2 cellular contexts compared by ENCODE assay signal in the genomic region with DNA sequence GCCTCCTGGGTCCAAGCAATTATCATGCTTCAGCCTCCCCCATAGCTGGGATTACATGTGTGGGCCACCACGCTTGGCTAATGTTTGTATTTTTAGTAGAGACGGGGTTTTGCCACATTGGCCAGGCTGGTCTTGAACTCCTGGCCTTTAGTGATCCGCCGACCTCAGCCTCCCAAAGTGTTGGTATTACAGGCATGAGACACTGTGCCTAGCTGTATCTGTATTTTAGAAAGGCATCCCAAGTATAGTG.
TF ChIP-seq lines count a peak whose summit lies in the region.

No MANE protein-coding gene starts in this region.

TF ChIP-seq in SK-N-SH, 30 proteins besides CTCF, POLR2A, EP300 and RAD21 (continued from another document):
- TF ChIP-seq, protein P1, sequence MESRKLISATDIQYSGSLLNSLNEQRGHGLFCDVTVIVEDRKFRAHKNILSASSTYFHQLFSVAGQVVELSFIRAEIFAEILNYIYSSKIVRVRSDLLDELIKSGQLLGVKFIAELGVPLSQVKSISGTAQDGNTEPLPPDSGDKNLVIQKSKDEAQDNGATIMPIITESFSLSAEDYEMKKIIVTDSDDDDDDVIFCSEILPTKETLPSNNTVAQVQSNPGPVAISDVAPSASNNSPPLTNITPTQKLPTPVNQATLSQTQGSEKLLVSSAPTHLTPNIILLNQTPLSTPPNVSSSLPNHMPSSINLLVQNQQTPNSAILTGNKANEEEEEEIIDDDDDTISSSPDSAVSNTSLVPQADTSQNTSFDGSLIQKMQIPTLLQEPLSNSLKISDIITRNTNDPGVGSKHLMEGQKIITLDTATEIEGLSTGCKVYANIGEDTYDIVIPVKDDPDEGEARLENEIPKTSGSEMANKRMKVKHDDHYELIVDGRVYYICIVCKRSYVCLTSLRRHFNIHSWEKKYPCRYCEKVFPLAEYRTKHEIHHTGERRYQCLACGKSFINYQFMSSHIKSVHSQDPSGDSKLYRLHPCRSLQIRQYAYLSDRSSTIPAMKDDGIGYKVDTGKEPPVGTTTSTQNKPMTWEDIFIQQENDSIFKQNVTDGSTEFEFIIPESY (IDR thresholded peaks at IDR 0.05; ENCODE audit: borderline replicate concordance, low read depth): no peak
- TF ChIP-seq, protein P2, sequence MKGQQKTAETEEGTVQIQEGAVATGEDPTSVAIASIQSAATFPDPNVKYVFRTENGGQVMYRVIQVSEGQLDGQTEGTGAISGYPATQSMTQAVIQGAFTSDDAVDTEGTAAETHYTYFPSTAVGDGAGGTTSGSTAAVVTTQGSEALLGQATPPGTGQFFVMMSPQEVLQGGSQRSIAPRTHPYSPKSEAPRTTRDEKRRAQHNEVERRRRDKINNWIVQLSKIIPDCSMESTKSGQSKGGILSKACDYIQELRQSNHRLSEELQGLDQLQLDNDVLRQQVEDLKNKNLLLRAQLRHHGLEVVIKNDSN (IDR thresholded peaks at IDR 0.05; ENCODE audit: borderline replicate concordance, low read depth): no peak
- no peak for TF ChIP-seq NFIC (IDR thresholded peaks at IDR 0.05; ENCODE audit: borderline replicate concordance)
- no peak for TF ChIP-seq GABPA (IDR thresholded peaks at IDR 0.05; ENCODE audit: low read depth)
- TF ChIP-seq MEF2A (IDR thresholded peaks at IDR 0.05; ENCODE audit: borderline replicate concordance, low read depth): no peak

TF ChIP-seq in SK-N-SH treated with all-trans-retinoic acid at 6 μM for 48 hours, 23 proteins besides CTCF, POLR2A, EP300 and RAD21 (continued from another document):
- TF ChIP-seq, protein P3, sequence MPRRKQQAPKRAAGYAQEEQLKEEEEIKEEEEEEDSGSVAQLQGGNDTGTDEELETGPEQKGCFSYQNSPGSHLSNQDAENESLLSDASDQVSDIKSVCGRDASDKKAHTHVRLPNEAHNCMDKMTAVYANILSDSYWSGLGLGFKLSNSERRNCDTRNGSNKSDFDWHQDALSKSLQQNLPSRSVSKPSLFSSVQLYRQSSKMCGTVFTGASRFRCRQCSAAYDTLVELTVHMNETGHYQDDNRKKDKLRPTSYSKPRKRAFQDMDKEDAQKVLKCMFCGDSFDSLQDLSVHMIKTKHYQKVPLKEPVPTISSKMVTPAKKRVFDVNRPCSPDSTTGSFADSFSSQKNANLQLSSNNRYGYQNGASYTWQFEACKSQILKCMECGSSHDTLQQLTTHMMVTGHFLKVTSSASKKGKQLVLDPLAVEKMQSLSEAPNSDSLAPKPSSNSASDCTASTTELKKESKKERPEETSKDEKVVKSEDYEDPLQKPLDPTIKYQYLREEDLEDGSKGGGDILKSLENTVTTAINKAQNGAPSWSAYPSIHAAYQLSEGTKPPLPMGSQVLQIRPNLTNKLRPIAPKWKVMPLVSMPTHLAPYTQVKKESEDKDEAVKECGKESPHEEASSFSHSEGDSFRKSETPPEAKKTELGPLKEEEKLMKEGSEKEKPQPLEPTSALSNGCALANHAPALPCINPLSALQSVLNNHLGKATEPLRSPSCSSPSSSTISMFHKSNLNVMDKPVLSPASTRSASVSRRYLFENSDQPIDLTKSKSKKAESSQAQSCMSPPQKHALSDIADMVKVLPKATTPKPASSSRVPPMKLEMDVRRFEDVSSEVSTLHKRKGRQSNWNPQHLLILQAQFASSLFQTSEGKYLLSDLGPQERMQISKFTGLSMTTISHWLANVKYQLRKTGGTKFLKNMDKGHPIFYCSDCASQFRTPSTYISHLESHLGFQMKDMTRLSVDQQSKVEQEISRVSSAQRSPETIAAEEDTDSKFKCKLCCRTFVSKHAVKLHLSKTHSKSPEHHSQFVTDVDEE (CRISPR knock-in tag; IDR thresholded peaks at IDR 0.05): no peak
- TF ChIP-seq PPARA (CRISPR knock-in tag; IDR thresholded peaks at IDR 0.05; ENCODE audit: borderline replicate concordance): no peak
- TF ChIP-seq BACH2 (CRISPR knock-in tag; IDR thresholded peaks at IDR 0.05; ENCODE audit: borderline replicate concordance): no peak
- no peak for TF ChIP-seq ZFP3 (CRISPR knock-in tag; IDR thresholded peaks at IDR 0.05)
- no peak for TF ChIP-seq ARNTL (CRISPR knock-in tag; IDR thresholded peaks at IDR 0.05; ENCODE audit: borderline replicate concordance, low read depth)
